Comparison of ENCODE assay signal across 15 cellular contexts in the genomic region with DNA sequence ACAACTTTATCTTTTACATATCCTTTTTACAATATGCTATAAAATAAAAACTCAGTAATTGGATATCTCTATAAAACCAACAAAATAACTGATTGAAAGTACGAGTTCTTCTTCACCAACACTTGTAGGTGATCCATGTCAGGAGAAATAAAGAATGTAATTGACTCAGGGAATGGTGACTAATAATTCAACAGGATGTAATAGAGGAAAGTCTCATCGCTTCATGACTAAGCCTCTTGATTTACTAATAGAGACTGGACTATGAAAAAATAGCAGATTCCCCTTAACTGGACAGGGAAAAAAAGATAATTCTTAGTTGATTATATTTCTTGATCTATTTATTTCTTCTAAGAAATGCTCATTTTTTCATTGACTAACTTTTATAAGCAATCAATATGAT.
A peak's percentile ranks its signal among the peaks of the same experiment; 100 is the strongest.
DNase-seq lines count a peak whose midpoint lies in the region; ATAC-seq and TF ChIP-seq lines count a peak whose summit lies in the region.
"Had no signal": no experiment of that assay in that cellular context is flagged by ENCODE, and none has a peak within 500 bp of the region (broad histone marks: within the 10 kb centered on the region; RNA-seq: fewer than 3 reads in every experiment).

No MANE protein-coding gene starts in this region.

- dilution Hi-C loops in IMR-90 (cut with HindIII; ENCODE audit: low sequenced_read_pairs, unreplicated experiment): no loop called here

- H3K4ac ChIP-seq in IMR-90 (ENCODE audit: low read depth, low read length): no peak overlapping the region

- WGBS in IMR-90 (ENCODE audit: extremely low coverage in 2 of 2, insufficient read length in 1 of 2), 2 experiments: no CpG with 5 or more reads among the region's 2 CpGs

- H3K4me3 ChIP-seq in IMR-90 (ENCODE audit: insufficient read depth, low read depth, low read length) (no peak overlapping the region), kidney epithelial cell (ENCODE audit: low read depth, low read length) (no peak overlapping the region), OCI-LY7 (ENCODE audit: low read depth, low read length, poor library complexity, severe bottlenecking) (no peak overlapping the region)
- H3K4me3 ChIP-seq: left ventricle myocardium inferior, spleen had no signal

- H3K4me1 ChIP-seq in IMR-90 (ENCODE audit: control insufficient read depth, insufficient read depth, low read length) (no peaks in the 10 kb centered on the region), OCI-LY7 (ENCODE audit: insufficient read depth, low read length, poor library complexity, severe bottlenecking) (no peaks in the 10 kb centered on the region)
- H3K4me1 ChIP-seq: left ventricle myocardium inferior, spleen had no signal

- H3K79me1 ChIP-seq in IMR-90 (ENCODE audit: low read depth in 1 of 2, low read length in 2 of 2): no peaks in the 10 kb centered on the region

- no peaks in the 10 kb centered on the region for H3K9me2 ChIP-seq in OCI-LY7 (ENCODE audit: insufficient read depth, low read length)

- no peak for TF ChIP-seq POLR2A in IMR-90 (IDR thresholded peaks at IDR 0.05; ENCODE audit: low read depth, low read length)

- intact Hi-C loops in IMR-90 (cut with micrococcal nuclease): no loop called here
- intact Hi-C loops in OCI-LY7 (cut with micrococcal nuclease; ENCODE audit: unreplicated experiment): no loop called here

- no peak overlapping the region for H2BK5ac ChIP-seq in IMR-90 (ENCODE audit: low read depth, low read length, poor library complexity, severe bottlenecking)

- no peak overlapping the region for H2BK15ac ChIP-seq in IMR-90 (ENCODE audit: low read depth, low read length)

- TF ChIP-seq RAD21 in IMR-90 (IDR thresholded peaks at IDR 0.05; ENCODE audit: low read length): no peak

- no peak overlapping the region for H4K91ac ChIP-seq in IMR-90 (ENCODE audit: insufficient read depth, low read depth, low read length)

- H3K4me2 ChIP-seq in IMR-90 (ENCODE audit: low read depth, low read length) (no peak overlapping the region), OCI-LY7 (ENCODE audit: low read length) (no peak overlapping the region)

- H4K20me1 ChIP-seq in IMR-90 (ENCODE audit: insufficient read depth, low read length): no peaks in the 10 kb centered on the region
- H4K20me1 ChIP-seq in OCI-LY7 (ENCODE audit: insufficient read depth, low read length): no peaks in the 10 kb centered on the region

- ATAC-seq in IMR-90 (ENCODE audit: low read depth): peak; percentile 48; the same call in 1 of the 2 replicates
- no peak for ATAC-seq in HG02970 (IDR thresholded peaks at IDR 0.05; ENCODE audit: low FRiP score, unreplicated experiment)

- H3K9me3 ChIP-seq in IMR-90 (ENCODE audit: control insufficient read depth, insufficient read depth, low read length) (peaks cover under 1% of the 10 kb centered on the region; the same call in 1 of the 2 replicates), OCI-LY7 (ENCODE audit: low read length) (no peaks in the 10 kb centered on the region)

- H3K27ac ChIP-seq in IMR-90 (ENCODE audit: insufficient read depth, low read length) (no peak overlapping the region), OCI-LY7 (ENCODE audit: low read depth, low read length, poor library complexity, severe bottlenecking) (no peak overlapping the region)
- H3K27ac ChIP-seq: HL-60, left ventricle myocardium inferior, spleen had no signal

- H2AFZ ChIP-seq in IMR-90 (replicated peaks; ENCODE audit: low read length, poor library complexity): no peak overlapping the region
- H2AFZ ChIP-seq in OCI-LY7 (ENCODE audit: low read length): no peak overlapping the region

- no peak overlapping the region for H2AK5ac ChIP-seq in IMR-90 (ENCODE audit: low read depth, low read length)

- POLR2A ChIA-PET in IMR-90 (lab: Charles Lee; ENCODE audit: unreplicated experiment): no interaction called here
- POLR2A ChIA-PET in OCI-LY7 (lab: Charles Lee): no interaction called here

- no peak overlapping the region for H3K14ac ChIP-seq in IMR-90 (replicated peaks; ENCODE audit: low read depth, low read length)

- in situ Hi-C loops in IMR-90 (cut with MboI; ENCODE audit: low sequenced_read_pairs) (no loop called here), G401 (cut with HindIII; ENCODE audit: low sequenced_read_pairs) (no loop called here)

- no peaks in the 10 kb centered on the region for H3K27me3 ChIP-seq in IMR-90 (ENCODE audit: control insufficient read depth, insufficient read depth, low read length)
- H3K27me3 ChIP-seq in kidney epithelial cell (ENCODE audit: control insufficient read depth, insufficient read depth, low read length): no peaks in the 10 kb centered on the region
- H3K27me3 ChIP-seq: spleen had no signal

- no peaks in the 10 kb centered on the region for H3K36me3 ChIP-seq in IMR-90 (ENCODE audit: control insufficient read depth, insufficient read depth, low read length)
- H3K36me3 ChIP-seq in kidney epithelial cell (ENCODE audit: control insufficient read depth, insufficient read depth, low read length): no peaks in the 10 kb centered on the region
- H3K36me3 ChIP-seq in OCI-LY7 (ENCODE audit: insufficient read depth, low read length): no peaks in the 10 kb centered on the region
- H3K36me3 ChIP-seq: left ventricle myocardium inferior, spleen had no signal

- no peak overlapping the region for H2BK20ac ChIP-seq in IMR-90 (ENCODE audit: low read depth, low read length)

- H3K18ac ChIP-seq in IMR-90 (ENCODE audit: low read depth, low read length): no peak overlapping the region

- H4K8ac ChIP-seq in IMR-90 (ENCODE audit: low read depth in 2 of 2, low read length in 2 of 2): no peak overlapping the region

- no peak overlapping the region for H3K23ac ChIP-seq in IMR-90 (ENCODE audit: low read depth, low read length)

- H2BK120ac ChIP-seq in IMR-90 (ENCODE audit: low read depth, low read length): no peak overlapping the region

- H2AK9ac ChIP-seq in IMR-90 (replicated peaks; ENCODE audit: low read depth, low read length, poor library complexity): no peak overlapping the region

- CTCF ChIA-PET in IMR-90 (lab: Yijun Ruan, JAX) (no interaction called here), OCI-LY7 (lab: Charles Lee; ENCODE audit: unreplicated experiment) (no interaction called here)

- no peak overlapping the region for H3K9ac ChIP-seq in IMR-90 (ENCODE audit: low read depth, low read length)

- BruUV-seq in IMR-90 (replicated peaks; lab: Mats Ljungman, UMichigan) (no TSS peak), OCI-LY7 (replicated peaks; lab: Mats Ljungman, UMichigan) (no TSS peak)

- no peaks in the 10 kb centered on the region for H3K79me2 ChIP-seq in OCI-LY7 (ENCODE audit: insufficient read depth, low read depth, low read length)

- DNase-seq in AG08396 (ENCODE audit: low spot score) (peak; percentile 37), IMR-90 (peak; percentile 81), dermis blood vessel endothelial cell (peak; percentile 67), kidney epithelial cell (ENCODE audit: low read depth) (peak; percentile 41), G401 (ENCODE audit: low spot score) (no peak), OCI-LY7 (ENCODE audit: low spot score) (no peak), Kasumi-1 (lab: John Stamatoyannopoulos, UW) (no peak)
- DNase-seq: amygdala, Karpas-422, left ventricle myocardium inferior, NCI-H524, posterior cingulate gyrus, spleen had no signal

- no peaks in the 10 kb centered on the region for H3K9me1 ChIP-seq in IMR-90 (ENCODE audit: insufficient read depth, low read length)

- TF ChIP-seq CTCF in IMR-90 (conservative IDR thresholded peaks at IDR 0.05; ENCODE audit: low read depth, low read length): no peak
- TF ChIP-seq CTCF in kidney epithelial cell (IDR thresholded peaks at IDR 0.05; ENCODE audit: insufficient read depth, low read length, poor library complexity, severe bottlenecking): no peak
- TF ChIP-seq CTCF in OCI-LY7 (conservative IDR thresholded peaks at IDR 0.05; ENCODE audit: low read length): no peak

- no peak overlapping the region for H3K56ac ChIP-seq in IMR-90 (ENCODE audit: extremely low read depth, insufficient read depth, low read length)

- H4K5ac ChIP-seq in IMR-90 (ENCODE audit: low read depth, low read length): no peak overlapping the region

TF ChIP-seq in IMR-90, 13 proteins besides CTCF, POLR2A, EP300 and RAD21:
- TF ChIP-seq MXI1 (IDR thresholded peaks at IDR 0.05; ENCODE audit: borderline replicate concordance, low read depth, low read length) (no peak), ELK1 (IDR thresholded peaks at IDR 0.05; ENCODE audit: borderline replicate concordance, low read depth, low read length) (no peak), FOS (IDR thresholded peaks at IDR 0.05; ENCODE audit: low read depth, low read length) (peak; percentile 57; the same call in 1 of the 2 replicates), RCOR1 (IDR thresholded peaks at IDR 0.05; ENCODE audit: insufficient replicate concordance, low read length) (no peak), CEBPB (IDR thresholded peaks at IDR 0.05; ENCODE audit: low read depth, low read length) (peak; percentile 7; the same call in 1 of the 2 replicates), RFX5 (IDR thresholded peaks at IDR 0.05; ENCODE audit: low read depth, low read length) (no peak)
- TF ChIP-seq, protein P1, sequence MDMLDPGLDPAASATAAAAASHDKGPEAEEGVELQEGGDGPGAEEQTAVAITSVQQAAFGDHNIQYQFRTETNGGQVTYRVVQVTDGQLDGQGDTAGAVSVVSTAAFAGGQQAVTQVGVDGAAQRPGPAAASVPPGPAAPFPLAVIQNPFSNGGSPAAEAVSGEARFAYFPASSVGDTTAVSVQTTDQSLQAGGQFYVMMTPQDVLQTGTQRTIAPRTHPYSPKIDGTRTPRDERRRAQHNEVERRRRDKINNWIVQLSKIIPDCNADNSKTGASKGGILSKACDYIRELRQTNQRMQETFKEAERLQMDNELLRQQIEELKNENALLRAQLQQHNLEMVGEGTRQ (IDR thresholded peaks at IDR 0.05; ENCODE audit: low read depth, low read length): no peak

Comparison
In these comparisons a context has a peak if more than half of its experiments do, and no peak if none do; other contexts are left out.
1. DNase-seq: peak in AG08396 (single experiment), IMR-90 (single experiment), dermis blood vessel endothelial cell (single experiment) and kidney epithelial cell (single experiment); none in G401 (single experiment), OCI-LY7 (single experiment) and Kasumi-1 (0 of 2).